1 cellular context compared by ENCODE assay signal in the genomic region with DNA sequence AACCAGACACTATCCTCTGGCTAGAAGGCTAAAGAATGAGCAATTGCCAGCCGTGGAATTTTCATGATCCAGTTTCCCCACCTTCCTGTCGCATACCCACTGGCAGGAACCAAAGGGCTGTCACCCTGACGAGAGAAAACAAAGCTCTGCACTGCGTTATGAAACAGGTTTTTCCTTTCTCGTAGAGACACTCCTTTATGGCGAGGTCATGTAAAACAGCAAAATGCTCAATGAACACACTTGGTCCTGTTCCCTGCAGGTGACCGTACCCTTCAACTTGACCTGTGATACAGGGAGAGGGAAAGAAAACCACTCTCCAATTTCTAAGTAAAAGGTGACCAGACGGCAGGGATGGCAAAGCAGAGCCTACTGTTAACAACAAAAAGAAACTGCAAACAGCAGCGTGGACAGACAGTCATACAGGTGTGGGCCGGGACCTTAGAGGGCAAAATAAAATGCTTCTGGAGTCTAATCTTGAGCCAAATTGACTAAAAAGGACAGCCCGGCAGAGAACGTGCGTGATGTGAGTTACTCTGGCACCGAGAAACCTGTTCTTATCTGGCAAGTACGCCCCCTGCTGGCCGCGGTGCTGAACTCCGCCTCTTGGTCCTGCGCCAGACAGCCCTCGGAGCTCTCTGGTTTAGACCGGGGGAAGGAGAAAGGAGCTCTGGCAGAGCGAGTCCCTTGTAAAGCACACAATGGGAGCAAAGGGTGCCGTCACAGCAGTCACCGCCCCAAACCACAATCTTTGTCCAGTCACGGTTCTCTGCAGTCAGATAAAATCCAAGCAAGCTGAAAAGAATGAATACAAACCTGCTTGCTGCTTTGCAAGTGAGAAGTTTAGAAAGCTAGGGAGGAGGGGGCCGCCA.
A peak's percentile ranks its signal among the peaks of the same experiment; 100 is the strongest.
TF ChIP-seq lines count a peak whose summit lies in the region.

No MANE protein-coding gene starts in this region.

TF ChIP-seq in SK-N-SH, 30 proteins besides CTCF, POLR2A, EP300 and RAD21 (continued from another document):
- TF ChIP-seq, protein P1, sequence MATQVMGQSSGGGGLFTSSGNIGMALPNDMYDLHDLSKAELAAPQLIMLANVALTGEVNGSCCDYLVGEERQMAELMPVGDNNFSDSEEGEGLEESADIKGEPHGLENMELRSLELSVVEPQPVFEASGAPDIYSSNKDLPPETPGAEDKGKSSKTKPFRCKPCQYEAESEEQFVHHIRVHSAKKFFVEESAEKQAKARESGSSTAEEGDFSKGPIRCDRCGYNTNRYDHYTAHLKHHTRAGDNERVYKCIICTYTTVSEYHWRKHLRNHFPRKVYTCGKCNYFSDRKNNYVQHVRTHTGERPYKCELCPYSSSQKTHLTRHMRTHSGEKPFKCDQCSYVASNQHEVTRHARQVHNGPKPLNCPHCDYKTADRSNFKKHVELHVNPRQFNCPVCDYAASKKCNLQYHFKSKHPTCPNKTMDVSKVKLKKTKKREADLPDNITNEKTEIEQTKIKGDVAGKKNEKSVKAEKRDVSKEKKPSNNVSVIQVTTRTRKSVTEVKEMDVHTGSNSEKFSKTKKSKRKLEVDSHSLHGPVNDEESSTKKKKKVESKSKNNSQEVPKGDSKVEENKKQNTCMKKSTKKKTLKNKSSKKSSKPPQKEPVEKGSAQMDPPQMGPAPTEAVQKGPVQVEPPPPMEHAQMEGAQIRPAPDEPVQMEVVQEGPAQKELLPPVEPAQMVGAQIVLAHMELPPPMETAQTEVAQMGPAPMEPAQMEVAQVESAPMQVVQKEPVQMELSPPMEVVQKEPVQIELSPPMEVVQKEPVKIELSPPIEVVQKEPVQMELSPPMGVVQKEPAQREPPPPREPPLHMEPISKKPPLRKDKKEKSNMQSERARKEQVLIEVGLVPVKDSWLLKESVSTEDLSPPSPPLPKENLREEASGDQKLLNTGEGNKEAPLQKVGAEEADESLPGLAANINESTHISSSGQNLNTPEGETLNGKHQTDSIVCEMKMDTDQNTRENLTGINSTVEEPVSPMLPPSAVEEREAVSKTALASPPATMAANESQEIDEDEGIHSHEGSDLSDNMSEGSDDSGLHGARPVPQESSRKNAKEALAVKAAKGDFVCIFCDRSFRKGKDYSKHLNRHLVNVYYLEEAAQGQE (IDR thresholded peaks at IDR 0.05; ENCODE audit: low read depth, low read length): peak; percentile 74; the same call in 1 of the 2 replicates
- TF ChIP-seq ELF1 (IDR thresholded peaks at IDR 0.05) (no peak), TCF12 (IDR thresholded peaks at IDR 0.05) (peak; percentile 39; the same call in 1 of the 2 replicates), SIN3A (IDR thresholded peaks at IDR 0.05; ENCODE audit: borderline replicate concordance, low read depth, low read length) (0 out of 2 replicates have a peak, but pooled peaks have one; percentile 35), YY1 (IDR thresholded peaks at IDR 0.05; ENCODE audit: low read depth) (no peak), CHD2 (IDR thresholded peaks at IDR 0.05; ENCODE audit: low read length, partially characterized antibody) (no peak), JUND (IDR thresholded peaks at IDR 0.05) (no peak), TAF1 (IDR thresholded peaks at IDR 0.05; ENCODE audit: borderline replicate concordance, low read depth, low read length) (no peak), POLR2AphosphoS5 (IDR thresholded peaks at IDR 0.05; ENCODE audit: low read depth, low read length) (no peak), SMC3 (IDR thresholded peaks at IDR 0.05; ENCODE audit: low read depth, low read length) (peak; percentile 91), FOSL2 (IDR thresholded peaks at IDR 0.05; ENCODE audit: borderline replicate concordance, low read depth) (no peak), GABPA (IDR thresholded peaks at IDR 0.05; ENCODE audit: low read depth) (no peak), MXI1 (IDR thresholded peaks at IDR 0.05; ENCODE audit: low read depth, low read length) (peak; percentile 24; the same call in 1 of the 2 replicates), RXRA (IDR thresholded peaks at IDR 0.05; ENCODE audit: borderline replicate concordance, low read depth) (no peak), NFIC (IDR thresholded peaks at IDR 0.05; ENCODE audit: borderline replicate concordance) (peak; percentile 96), EZH2phosphoT487 (IDR thresholded peaks at IDR 0.05; ENCODE audit: borderline replicate concordance, low read depth) (no peak), FOXJ3 (CRISPR knock-in tag; IDR thresholded peaks at IDR 0.05) (no peak), FOXM1 (IDR thresholded peaks at IDR 0.05; ENCODE audit: low read depth) (no peak), TEAD4 (IDR thresholded peaks at IDR 0.05; ENCODE audit: borderline replicate concordance, insufficient read depth) (no peak)
- TF ChIP-seq, protein P2, sequence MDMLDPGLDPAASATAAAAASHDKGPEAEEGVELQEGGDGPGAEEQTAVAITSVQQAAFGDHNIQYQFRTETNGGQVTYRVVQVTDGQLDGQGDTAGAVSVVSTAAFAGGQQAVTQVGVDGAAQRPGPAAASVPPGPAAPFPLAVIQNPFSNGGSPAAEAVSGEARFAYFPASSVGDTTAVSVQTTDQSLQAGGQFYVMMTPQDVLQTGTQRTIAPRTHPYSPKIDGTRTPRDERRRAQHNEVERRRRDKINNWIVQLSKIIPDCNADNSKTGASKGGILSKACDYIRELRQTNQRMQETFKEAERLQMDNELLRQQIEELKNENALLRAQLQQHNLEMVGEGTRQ (IDR thresholded peaks at IDR 0.05; ENCODE audit: borderline replicate concordance, low read depth, low read length): no peak
- TF ChIP-seq, protein P3, sequence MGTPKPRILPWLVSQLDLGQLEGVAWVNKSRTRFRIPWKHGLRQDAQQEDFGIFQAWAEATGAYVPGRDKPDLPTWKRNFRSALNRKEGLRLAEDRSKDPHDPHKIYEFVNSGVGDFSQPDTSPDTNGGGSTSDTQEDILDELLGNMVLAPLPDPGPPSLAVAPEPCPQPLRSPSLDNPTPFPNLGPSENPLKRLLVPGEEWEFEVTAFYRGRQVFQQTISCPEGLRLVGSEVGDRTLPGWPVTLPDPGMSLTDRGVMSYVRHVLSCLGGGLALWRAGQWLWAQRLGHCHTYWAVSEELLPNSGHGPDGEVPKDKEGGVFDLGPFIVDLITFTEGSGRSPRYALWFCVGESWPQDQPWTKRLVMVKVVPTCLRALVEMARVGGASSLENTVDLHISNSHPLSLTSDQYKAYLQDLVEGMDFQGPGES (IDR thresholded peaks at IDR 0.05; ENCODE audit: low read depth, low read length): no peak
